1 cellular context compared by ENCODE assay signal in genomic region chr14:91503000-91503504, GRCh38.
TF ChIP-seq lines count a peak whose summit lies in the region.

No MANE protein-coding gene starts in this region.

TF ChIP-seq in K562, 482 proteins besides CTCF, POLR2A, EP300 and RAD21:
- TF ChIP-seq POLR2H (tag; IDR thresholded peaks at IDR 0.05; ENCODE audit: low read depth) (no peak), ZNF277 (CRISPR knock-in tag; IDR thresholded peaks at IDR 0.05; ENCODE audit: borderline replicate concordance) (no peak), ZNF696 (CRISPR knock-in tag; conservative IDR thresholded peaks at IDR 0.05) (no peak), IRF1 (CRISPR knock-in tag; IDR thresholded peaks at IDR 0.05; ENCODE audit: borderline replicate concordance) (no peak)
